In the genomic region with DNA sequence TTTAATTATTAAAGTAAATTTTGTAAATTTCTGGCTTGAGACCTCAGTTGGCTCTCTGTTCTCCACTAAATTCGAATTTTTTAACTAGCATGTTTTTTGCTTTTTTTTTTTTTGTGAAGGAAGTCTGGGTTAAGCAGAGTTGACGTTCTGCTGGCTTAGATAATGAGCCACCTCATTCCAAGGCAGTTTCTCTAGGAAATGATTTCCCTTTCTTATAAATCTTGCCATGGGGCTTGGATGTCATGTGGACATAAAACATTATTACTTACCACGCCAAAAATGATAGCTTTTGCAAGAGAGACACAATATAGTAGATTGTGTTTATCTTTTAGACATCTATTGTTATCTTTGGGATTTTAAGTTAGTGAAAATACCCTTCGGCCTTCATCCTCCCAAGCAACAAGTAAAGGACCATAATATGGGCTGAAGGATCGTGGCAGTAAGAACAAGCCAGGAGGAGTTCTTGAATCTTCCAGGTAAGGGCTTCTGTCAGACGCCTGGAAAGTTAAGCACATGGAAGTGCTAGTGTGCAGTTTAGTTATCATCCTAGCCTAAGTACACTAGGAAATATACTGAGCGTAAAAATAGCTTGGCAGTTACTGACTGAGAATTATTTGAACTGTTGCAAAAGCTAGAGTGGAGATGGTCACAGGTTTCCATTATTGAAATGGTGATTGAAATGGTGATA, we compare ENCODE assay signal across 1 cellular context.
TF ChIP-seq lines count a peak whose summit lies in the region.

No MANE protein-coding gene starts in this region.

TF ChIP-seq in HepG2, 621 proteins besides CTCF, POLR2A, EP300 and RAD21:
- TF ChIP-seq SIX1 (CRISPR knock-in tag; IDR thresholded peaks at IDR 0.05; ENCODE audit: borderline replicate concordance) = no peak
- no peak for TF ChIP-seq ZNF749 (CRISPR knock-in tag; IDR thresholded peaks at IDR 0.05; ENCODE audit: borderline replicate concordance)
- TF ChIP-seq, protein P1, sequence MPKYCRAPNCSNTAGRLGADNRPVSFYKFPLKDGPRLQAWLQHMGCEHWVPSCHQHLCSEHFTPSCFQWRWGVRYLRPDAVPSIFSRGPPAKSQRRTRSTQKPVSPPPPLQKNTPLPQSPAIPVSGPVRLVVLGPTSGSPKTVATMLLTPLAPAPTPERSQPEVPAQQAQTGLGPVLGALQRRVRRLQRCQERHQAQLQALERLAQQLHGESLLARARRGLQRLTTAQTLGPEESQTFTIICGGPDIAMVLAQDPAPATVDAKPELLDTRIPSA (CRISPR knock-in tag; IDR thresholded peaks at IDR 0.05; ENCODE audit: borderline replicate concordance) = no peak
- TF ChIP-seq, protein P2, sequence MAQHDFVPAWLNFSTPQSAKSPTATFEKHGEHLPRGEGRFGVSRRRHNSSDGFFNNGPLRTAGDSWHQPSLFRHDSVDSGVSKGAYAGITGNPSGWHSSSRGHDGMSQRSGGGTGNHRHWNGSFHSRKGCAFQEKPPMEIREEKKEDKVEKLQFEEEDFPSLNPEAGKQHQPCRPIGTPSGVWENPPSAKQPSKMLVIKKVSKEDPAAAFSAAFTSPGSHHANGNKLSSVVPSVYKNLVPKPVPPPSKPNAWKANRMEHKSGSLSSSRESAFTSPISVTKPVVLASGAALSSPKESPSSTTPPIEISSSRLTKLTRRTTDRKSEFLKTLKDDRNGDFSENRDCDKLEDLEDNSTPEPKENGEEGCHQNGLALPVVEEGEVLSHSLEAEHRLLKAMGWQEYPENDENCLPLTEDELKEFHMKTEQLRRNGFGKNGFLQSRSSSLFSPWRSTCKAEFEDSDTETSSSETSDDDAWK (CRISPR knock-in tag; IDR thresholded peaks at IDR 0.05) = no peak
- TF ChIP-seq HDAC2 (CRISPR knock-in tag; IDR thresholded peaks at IDR 0.05) = 0 out of 2 replicates have a peak, but pooled peaks have one; percentile 22
- TF ChIP-seq ZMYM4 (CRISPR knock-in tag; IDR thresholded peaks at IDR 0.05) = peak; percentile 22; the same call in 1 of the 2 replicates
- TF ChIP-seq RBM22 (optimal IDR thresholded peaks at IDR 0.05; ENCODE audit: low read length) = peak; percentile 94
- TF ChIP-seq ZNF264 (CRISPR knock-in tag; IDR thresholded peaks at IDR 0.05) = no peak
- TF ChIP-seq, protein P3, sequence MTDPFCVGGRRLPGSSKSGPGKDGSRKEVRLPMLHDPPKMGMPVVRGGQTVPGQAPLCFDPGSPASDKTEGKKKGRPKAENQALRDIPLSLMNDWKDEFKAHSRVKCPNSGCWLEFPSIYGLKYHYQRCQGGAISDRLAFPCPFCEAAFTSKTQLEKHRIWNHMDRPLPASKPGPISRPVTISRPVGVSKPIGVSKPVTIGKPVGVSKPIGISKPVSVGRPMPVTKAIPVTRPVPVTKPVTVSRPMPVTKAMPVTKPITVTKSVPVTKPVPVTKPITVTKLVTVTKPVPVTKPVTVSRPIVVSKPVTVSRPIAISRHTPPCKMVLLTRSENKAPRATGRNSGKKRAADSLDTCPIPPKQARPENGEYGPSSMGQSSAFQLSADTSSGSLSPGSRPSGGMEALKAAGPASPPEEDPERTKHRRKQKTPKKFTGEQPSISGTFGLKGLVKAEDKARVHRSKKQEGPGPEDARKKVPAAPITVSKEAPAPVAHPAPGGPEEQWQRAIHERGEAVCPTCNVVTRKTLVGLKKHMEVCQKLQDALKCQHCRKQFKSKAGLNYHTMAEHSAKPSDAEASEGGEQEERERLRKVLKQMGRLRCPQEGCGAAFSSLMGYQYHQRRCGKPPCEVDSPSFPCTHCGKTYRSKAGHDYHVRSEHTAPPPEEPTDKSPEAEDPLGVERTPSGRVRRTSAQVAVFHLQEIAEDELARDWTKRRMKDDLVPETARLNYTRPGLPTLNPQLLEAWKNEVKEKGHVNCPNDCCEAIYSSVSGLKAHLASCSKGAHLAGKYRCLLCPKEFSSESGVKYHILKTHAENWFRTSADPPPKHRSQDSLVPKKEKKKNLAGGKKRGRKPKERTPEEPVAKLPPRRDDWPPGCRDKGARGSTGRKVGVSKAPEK (CRISPR knock-in tag; IDR thresholded peaks at IDR 0.05; ENCODE audit: borderline replicate concordance) = no peak
- TF ChIP-seq, protein P4, sequence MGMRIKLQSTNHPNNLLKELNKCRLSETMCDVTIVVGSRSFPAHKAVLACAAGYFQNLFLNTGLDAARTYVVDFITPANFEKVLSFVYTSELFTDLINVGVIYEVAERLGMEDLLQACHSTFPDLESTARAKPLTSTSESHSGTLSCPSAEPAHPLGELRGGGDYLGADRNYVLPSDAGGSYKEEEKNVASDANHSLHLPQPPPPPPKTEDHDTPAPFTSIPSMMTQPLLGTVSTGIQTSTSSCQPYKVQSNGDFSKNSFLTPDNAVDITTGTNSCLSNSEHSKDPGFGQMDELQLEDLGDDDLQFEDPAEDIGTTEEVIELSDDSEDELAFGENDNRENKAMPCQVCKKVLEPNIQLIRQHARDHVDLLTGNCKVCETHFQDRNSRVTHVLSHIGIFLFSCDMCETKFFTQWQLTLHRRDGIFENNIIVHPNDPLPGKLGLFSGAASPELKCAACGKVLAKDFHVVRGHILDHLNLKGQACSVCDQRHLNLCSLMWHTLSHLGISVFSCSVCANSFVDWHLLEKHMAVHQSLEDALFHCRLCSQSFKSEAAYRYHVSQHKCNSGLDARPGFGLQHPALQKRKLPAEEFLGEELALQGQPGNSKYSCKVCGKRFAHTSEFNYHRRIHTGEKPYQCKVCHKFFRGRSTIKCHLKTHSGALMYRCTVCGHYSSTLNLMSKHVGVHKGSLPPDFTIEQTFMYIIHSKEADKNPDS (CRISPR knock-in tag; IDR thresholded peaks at IDR 0.05) = no peak
- TF ChIP-seq, protein P5, sequence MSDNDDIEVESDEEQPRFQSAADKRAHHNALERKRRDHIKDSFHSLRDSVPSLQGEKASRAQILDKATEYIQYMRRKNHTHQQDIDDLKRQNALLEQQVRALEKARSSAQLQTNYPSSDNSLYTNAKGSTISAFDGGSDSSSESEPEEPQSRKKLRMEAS (IDR thresholded peaks at IDR 0.05) = no peak
- TF ChIP-seq, protein P6, sequence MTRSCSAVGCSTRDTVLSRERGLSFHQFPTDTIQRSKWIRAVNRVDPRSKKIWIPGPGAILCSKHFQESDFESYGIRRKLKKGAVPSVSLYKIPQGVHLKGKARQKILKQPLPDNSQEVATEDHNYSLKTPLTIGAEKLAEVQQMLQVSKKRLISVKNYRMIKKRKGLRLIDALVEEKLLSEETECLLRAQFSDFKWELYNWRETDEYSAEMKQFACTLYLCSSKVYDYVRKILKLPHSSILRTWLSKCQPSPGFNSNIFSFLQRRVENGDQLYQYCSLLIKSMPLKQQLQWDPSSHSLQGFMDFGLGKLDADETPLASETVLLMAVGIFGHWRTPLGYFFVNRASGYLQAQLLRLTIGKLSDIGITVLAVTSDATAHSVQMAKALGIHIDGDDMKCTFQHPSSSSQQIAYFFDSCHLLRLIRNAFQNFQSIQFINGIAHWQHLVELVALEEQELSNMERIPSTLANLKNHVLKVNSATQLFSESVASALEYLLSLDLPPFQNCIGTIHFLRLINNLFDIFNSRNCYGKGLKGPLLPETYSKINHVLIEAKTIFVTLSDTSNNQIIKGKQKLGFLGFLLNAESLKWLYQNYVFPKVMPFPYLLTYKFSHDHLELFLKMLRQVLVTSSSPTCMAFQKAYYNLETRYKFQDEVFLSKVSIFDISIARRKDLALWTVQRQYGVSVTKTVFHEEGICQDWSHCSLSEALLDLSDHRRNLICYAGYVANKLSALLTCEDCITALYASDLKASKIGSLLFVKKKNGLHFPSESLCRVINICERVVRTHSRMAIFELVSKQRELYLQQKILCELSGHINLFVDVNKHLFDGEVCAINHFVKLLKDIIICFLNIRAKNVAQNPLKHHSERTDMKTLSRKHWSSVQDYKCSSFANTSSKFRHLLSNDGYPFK (CRISPR knock-in tag; IDR thresholded peaks at IDR 0.05; ENCODE audit: borderline replicate concordance) = no peak
- no peak for TF ChIP-seq IKZF1 (IDR thresholded peaks at IDR 0.05)
- no peak for TF ChIP-seq TSC22D2 (CRISPR knock-in tag; IDR thresholded peaks at IDR 0.05; ENCODE audit: borderline replicate concordance)
- no peak for TF ChIP-seq SMAD1 (CRISPR knock-in tag; IDR thresholded peaks at IDR 0.05; ENCODE audit: borderline replicate concordance, low read depth)
